Comparison of ENCODE assay signal across 20 cellular contexts in genomic region chr3:52043750-52044149, GRCh38. TPM values are rescaled to one million over a fixed set of nuclear protein-coding genes. Genes with fewer than 3 reads are reported as not detected.
A peak's percentile ranks its signal among the peaks of the same experiment; 100 is the strongest.
DNase-seq lines count a peak whose midpoint lies in the region; FAIRE-seq and TF ChIP-seq lines count a peak whose summit lies in the region.
"Had no signal": no experiment of that assay in that cellular context is flagged by ENCODE, and none has a peak within 500 bp of the region (broad histone marks: within the 10 kb centered on the region; RNA-seq: fewer than 3 reads in every experiment).

No MANE protein-coding gene starts in this region.

- no peak overlapping the region for H4K8ac ChIP-seq in neuronal stem cell (ENCODE audit: low read depth, low read length)

- H2BK120ac ChIP-seq in neuronal stem cell (ENCODE audit: low read depth, low read length): no peak overlapping the region

- no CpG with 5 or more reads among the region's 6 CpGs for whole genome bisulfite sequencing in neuronal stem cell (ENCODE audit: extremely low coverage in 2 of 2, insufficient read length in 2 of 2, insufficient replicate concordance in 1 of 2), 2 donors
- 66% methylated on average over 6 of the region's 6 CpGs for WGBS in prostate gland

- no peak overlapping the region for H3K4me3 ChIP-seq in neuronal stem cell (ENCODE audit: low read length in 2 of 2)
- no peak overlapping the region for H3K4me3 ChIP-seq in prostate gland
- H3K4me3 ChIP-seq: body of pancreas, right lobe of liver had no signal

- H3K18ac ChIP-seq in neuronal stem cell (ENCODE audit: low read length): no peak overlapping the region

- H3K14ac ChIP-seq in neuronal stem cell (ENCODE audit: low read length): peak overlapping the region; percentile 50

- POLR2A ChIA-PET in RWPE1 (lab: Yijun Ruan, JAX; ENCODE audit: low non-redundant PET): no interaction called here

- H3K27me3 ChIP-seq in neuronal stem cell (ENCODE audit: control insufficient read depth in 3 of 3, insufficient read depth in 3 of 3, low read depth in 1 of 3, low read length in 3 of 3) (peaks cover 0 to 31% (median 0%) of the 10 kb centered on the region in 3 experiments), prostate gland (replicated peaks; ENCODE audit: insufficient read depth) (no peaks in the 10 kb centered on the region)
- H3K27me3 ChIP-seq: body of pancreas, right lobe of liver had no signal

- H3K4ac ChIP-seq in neuronal stem cell (ENCODE audit: low read length): no peak overlapping the region

- H3K23ac ChIP-seq in neuronal stem cell (ENCODE audit: low read depth, low read length, poor library complexity): no peak overlapping the region

- H3K36me3 ChIP-seq in neuronal stem cell (replicated peaks in 1 of 2; ENCODE audit: control insufficient read depth in 2 of 2, insufficient read depth in 2 of 2, low read length in 2 of 2) (peaks cover 0 to 2% of the 10 kb centered on the region in 2 donors), prostate gland (no peaks in the 10 kb centered on the region)
- H3K36me3 ChIP-seq: right lobe of liver had no signal

- H3K27ac ChIP-seq in RWPE1: peak overlapping the region; percentile 100
- H3K27ac ChIP-seq in neuronal stem cell (replicated peaks; ENCODE audit: low read length): no peak overlapping the region
- no peak overlapping the region for H3K27ac ChIP-seq in prostate gland
- H3K27ac ChIP-seq: body of pancreas, KMS-11, right lobe of liver had no signal

- H3K4me2 ChIP-seq in neuronal stem cell (ENCODE audit: insufficient read depth, low read length, poor library complexity, severe bottlenecking): no peak overlapping the region
- H3K4me2 ChIP-seq: KMS-11 had no signal

- TF ChIP-seq POLR2A in prostate gland (IDR thresholded peaks at IDR 0.05): no peak

- H3K9me3 ChIP-seq in neuronal stem cell (replicated peaks in 1 of 2; ENCODE audit: control insufficient read depth in 2 of 2, insufficient read depth in 1 of 2, low read depth in 1 of 2, low read length in 2 of 2) (no peaks in the 10 kb centered on the region), prostate gland (no peaks in the 10 kb centered on the region)
- H3K9me3 ChIP-seq: body of pancreas, right lobe of liver had no signal

- CTCF ChIA-PET in RWPE1 (lab: Yijun Ruan, JAX): no interaction called here

- H4K91ac ChIP-seq in neuronal stem cell (ENCODE audit: low read depth, low read length, poor library complexity): no peak overlapping the region

- peak; percentile 63 for FAIRE-seq in D721Med (lab: Jason Lieb, UNC)
- FAIRE-seq: frontal cortex had no signal

- H2BK15ac ChIP-seq in neuronal stem cell (ENCODE audit: low read length): peak overlapping the region; percentile 52

- H3K4me1 ChIP-seq in neuronal stem cell (ENCODE audit: control insufficient read depth in 2 of 2, insufficient read depth in 1 of 2, low read depth in 1 of 2, low read length in 2 of 2) (peaks cover 17 to 31% of the 10 kb centered on the region in 2 donors), prostate gland (replicated peaks) (no peaks in the 10 kb centered on the region)

- no peak overlapping the region for H3K9ac ChIP-seq in neuronal stem cell (ENCODE audit: low read depth, low read length, poor library complexity)
- H3K9ac ChIP-seq: KMS-11 had no signal

- H2AFZ ChIP-seq in neuronal stem cell (ENCODE audit: low read length): no peak overlapping the region

- peak; percentile 88 for DNase-seq in D721Med (ENCODE audit: insufficient read length, low spot score)
- DNase-seq in RWPE1 (ENCODE audit: low spot score): no peak
- peak; percentile 55 for DNase-seq in cerebellum (ENCODE audit: low spot score)
- DNase-seq in neuronal stem cell (ENCODE audit: low spot score): no peak
- DNase-seq in NCI-H1930 (lab: John Stamatoyannopoulos, UW): no peak
- no peak for DNase-seq in prostate gland (ENCODE audit: low spot score)
- DNase-seq in ureter (ENCODE audit: low spot score): no peak
- no peak for DNase-seq in stimulated activated naive CD4-positive, alpha-beta T cell (lab: John Stamatoyannopoulos, UW)
- DNase-seq: activated CD4-positive, CD25-positive, alpha-beta regulatory T cell treated with anti-CD3 and anti-CD28 coated beads, Interleukin-2, amount 50 U/mL, for 72 hours; body of pancreas; DMS79; erythroblast; H7; NCI-H2029 treated with DMSO at 0.1 percent for 48 hours; NCI-H446; NK-92 treated with Interleukin-12 subunit alpha and Interleukin-12 subunit beta, amount 100 ng/mL, for 24 hours; right lobe of liver; T1000 had no signal

- H2AK5ac ChIP-seq in neuronal stem cell (ENCODE audit: low read depth, low read length): peak overlapping the region; percentile 60

- TF ChIP-seq CTCF in D721Med (IDR thresholded peaks at IDR 0.05; ENCODE audit: insufficient read depth, missing control alignments) (no peak), RWPE1 (conservative IDR thresholded peaks at IDR 0.05; ENCODE audit: low read depth) (no peak), prostate gland (IDR thresholded peaks at IDR 0.05) (no peak)

- H2BK5ac ChIP-seq in neuronal stem cell (ENCODE audit: low read length): no peak overlapping the region

- intact Hi-C loops in prostate gland (cut with DNase I): loop anchor here (2.0 kb wide), 1 partner anchor 39 kb away; no protein-coding TSS in a partner anchor

- no peak overlapping the region for H2BK12ac ChIP-seq in neuronal stem cell (ENCODE audit: low read length)

- H3K79me1 ChIP-seq in neuronal stem cell (ENCODE audit: low read depth, low read length): no peaks in the 10 kb centered on the region

RNA-seq across cellular contexts. Expression of gene DUSP7, which starts 12.6 kb away (rescaled TPM):
- total RNA-seq in cerebellum (6.0 TPM), prostate gland (10 to 100 TPM in 1 of 2 donors, 1 to 10 TPM in 1; 9.1 to 34.0 TPM), ureter (22.2 TPM)
- 13.5 TPM for polyA plus RNA-seq in neuronal stem cell (2013, experiment 1 of 2)
- 13.8 TPM for polyA plus RNA-seq in neuronal stem cell (2013, experiment 2 of 2)

RNA-seq across cellular contexts. Expression of gene RPL29, which starts 48.1 kb away (rescaled TPM):
- total RNA-seq in cerebellum (334 TPM), prostate gland (1,000 to 10,000 TPM; 1,249 to 2,015 TPM), ureter (1,577 TPM)
- polyA plus RNA-seq in neuronal stem cell (2013, experiment 1 of 2): 2,500 TPM
- 2,467 TPM for polyA plus RNA-seq in neuronal stem cell (2013, experiment 2 of 2)

Comparison
In these comparisons a context has a peak if more than half of its experiments do, and no peak if none do; other contexts are left out.
1. DNase-seq: peak in D721Med (single experiment) and cerebellum (single experiment); none in RWPE1 (single experiment), neuronal stem cell (single experiment), NCI-H1930 (0 of 2), prostate gland (single experiment), ureter (single experiment) and stimulated activated naive CD4-positive, alpha-beta T cell (0 of 6).